Comparison of ENCODE assay signal across 16 cellular contexts in genomic region chr1:212525479-212526110, GRCh38.
DNase-seq lines count a peak whose midpoint lies in the region; ATAC-seq and TF ChIP-seq lines count a peak whose summit lies in the region.
"Had no signal": no experiment of that assay in that cellular context is flagged by ENCODE, and none has a peak within 500 bp of the region (broad histone marks: within the 10 kb centered on the region; RNA-seq: fewer than 3 reads in every experiment).

No MANE protein-coding gene starts in this region.

- TF ChIP-seq CTCF in LNCaP clone FGC (IDR thresholded peaks at IDR 0.05; ENCODE audit: control insufficient read depth, extremely low read depth, insufficient read depth) (no peak), right atrium auricular region (IDR thresholded peaks at IDR 0.05) (no peak)

- H3K4me3 ChIP-seq in LNCaP clone FGC (ENCODE audit: low read depth, low read length): no peak overlapping the region
- H3K4me3 ChIP-seq in right atrium auricular region: no peak overlapping the region
- H3K4me3 ChIP-seq: PC-9 had no signal

- H3K9me3 ChIP-seq in right atrium auricular region: no peaks in the 10 kb centered on the region

- no peaks in the 10 kb centered on the region for H3K36me3 ChIP-seq in right atrium auricular region

- no peaks in the 10 kb centered on the region for H3K27me3 ChIP-seq in right atrium auricular region

- peak; percentile 48 for DNase-seq in AG08395 (ENCODE audit: low spot score)
- peak; percentile 17 for DNase-seq in LNCaP clone FGC (ENCODE audit: low read depth)
- peak; percentile 61 for DNase-seq in amniotic epithelial cell (ENCODE audit: low read depth)
- no peak for DNase-seq in right atrium auricular region (ENCODE audit: low spot score)
- no peak for DNase-seq in sciatic nerve (ENCODE audit: low spot score)
- DNase-seq in stimulated activated naive CD8-positive, alpha-beta T cell treated with anti-CD3 and anti-CD28 coated beads, Interleukin-15, Interleukin-2, amounts not matched to agents 100 U/mL and 50 U/mL, for 24 hours: no peak
- DNase-seq in RKO (ENCODE audit: low spot score): no peak
- DNase-seq: activated CD4-positive, alpha-beta T cell treated with anti-CD3 and anti-CD28 coated beads, Interleukin-2, amount 50 U/mL, for 4 hours; activated effector memory CD4-positive, alpha-beta T cell treated with Interleukin-2 at 50 U/mL for 16 hours; DMS79; erythroblast; NCI-H345; PC-9; posterior cingulate gyrus; stimulated activated CD8-positive, alpha-beta memory T cell treated with anti-CD3 and anti-CD28 coated beads, Interleukin-4, amount 100 ng/mL, for 48 hours had no signal

- peaks cover 0 to 9% of the 10 kb centered on the region in 2 donors for H3K4me1 ChIP-seq in right atrium auricular region

- intact Hi-C loops in sciatic nerve (cut with DNase I): no loop called here

- ATAC-seq in sciatic nerve (no peak), GM21360 (IDR thresholded peaks at IDR 0.05; ENCODE audit: unreplicated experiment) (no peak)
- no peak for ATAC-seq in stimulated activated naive CD8-positive, alpha-beta T cell treated with anti-CD3 and anti-CD28 coated beads, Interleukin-15, Interleukin-2, amounts not matched to agents 100 U/mL and 50 U/mL, for 24 hours

- peak overlapping the region; percentile 59 to 62 for H3K27ac ChIP-seq in right atrium auricular region
- H3K27ac ChIP-seq: PC-9 had no signal

Comparison
In these comparisons a context has a peak if more than half of its experiments do, and no peak if none do; other contexts are left out.
1. DNase-seq: peak in AG08395 (single experiment), LNCaP clone FGC (single experiment) and amniotic epithelial cell (single experiment); none in right atrium auricular region (single experiment), sciatic nerve (single experiment), stimulated activated naive CD8-positive, alpha-beta T cell treated with anti-CD3 and anti-CD28 coated beads, Interleukin-15, Interleukin-2, amounts not matched to agents 100 U/mL and 50 U/mL, for 24 hours (single experiment) and RKO (single experiment).